8 cellular contexts compared by ENCODE assay signal in the genomic region with DNA sequence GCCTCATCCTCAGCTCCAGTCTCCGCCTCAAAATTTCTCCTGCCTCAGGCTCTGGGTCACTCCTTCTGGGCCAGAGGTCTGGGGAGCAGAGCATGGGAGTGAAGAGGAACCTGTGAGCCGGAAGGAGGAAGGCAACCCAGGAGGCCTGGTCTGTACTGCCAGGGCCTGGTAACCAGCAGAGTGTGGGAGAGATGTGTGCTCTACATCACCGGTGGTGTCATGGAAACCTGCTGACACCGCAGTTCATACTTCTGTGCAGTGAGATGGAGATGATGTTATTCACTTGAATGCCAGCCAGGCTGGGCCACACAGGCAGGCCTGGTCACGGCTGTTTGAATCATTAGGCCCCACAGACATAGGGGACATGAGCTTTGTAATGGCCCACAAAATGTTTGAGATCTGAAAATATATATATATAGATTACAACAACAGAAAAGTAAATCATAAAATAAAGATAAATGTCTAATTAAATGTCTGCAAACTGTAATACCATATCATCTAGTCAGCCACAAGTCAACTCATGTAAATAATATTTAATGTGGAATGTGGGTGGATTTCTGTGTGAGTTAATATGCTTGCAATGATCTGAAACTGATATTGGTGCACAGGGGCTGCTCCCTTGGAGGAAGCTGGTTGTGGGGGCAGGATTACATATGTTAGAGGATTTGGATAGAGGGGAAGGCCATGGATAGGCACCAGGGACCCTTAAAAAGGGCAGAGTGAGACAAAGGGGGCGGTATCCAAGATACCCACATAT.
DNase-seq lines count a peak whose midpoint lies in the region; ATAC-seq and TF ChIP-seq lines count a peak whose summit lies in the region.
"Had no signal": no experiment of that assay in that cellular context is flagged by ENCODE, and none has a peak within 500 bp of the region (broad histone marks: within the 10 kb centered on the region; RNA-seq: fewer than 3 reads in every experiment).

No MANE protein-coding gene starts in this region.

- ATAC-seq in SK-N-SH treated with all-trans-retinoic acid at 6 μM for 48 hours = peak; percentile 85
- no peak for ATAC-seq in HG02981 (IDR thresholded peaks at IDR 0.05; ENCODE audit: unreplicated experiment)

- DNase-seq in HS-5 (ENCODE audit: low read depth) = peak; percentile 74
- peak; percentile 97 for DNase-seq in iris pigment epithelial cell (ENCODE audit: low read depth)
- peak; percentile 92 for DNase-seq in stromal cell of bone marrow (ENCODE audit: low read depth)
- DNase-seq in cerebellum (ENCODE audit: low spot score) = no peak
- DNase-seq in SHP77 (lab: John Stamatoyannopoulos, UW) = no peak
- DNase-seq: kidney had no signal

TF ChIP-seq in SK-N-SH treated with all-trans-retinoic acid at 6 μM for 48 hours, 23 proteins besides CTCF, POLR2A, EP300 and RAD21:
- TF ChIP-seq PPARA (CRISPR knock-in tag; IDR thresholded peaks at IDR 0.05; ENCODE audit: borderline replicate concordance) (no peak), ISL1 (CRISPR knock-in tag; IDR thresholded peaks at IDR 0.05) (peak; percentile 41), ZNF565 (CRISPR knock-in tag; conservative IDR thresholded peaks at IDR 0.05; ENCODE audit: low read depth) (no peak), ZC3H10 (CRISPR knock-in tag; IDR thresholded peaks at IDR 0.05) (no peak), SNAI2 (CRISPR knock-in tag; IDR thresholded peaks at IDR 0.05) (0 out of 2 replicates have a peak, but pooled peaks have one; percentile 41), CSDC2 (CRISPR knock-in tag; IDR thresholded peaks at IDR 0.05) (peak; percentile 88), ZFP3 (CRISPR knock-in tag; IDR thresholded peaks at IDR 0.05) (peak; percentile 40; the same call in 1 of the 2 replicates), ZFP30 (CRISPR knock-in tag; IDR thresholded peaks at IDR 0.05) (no peak), GLIS3 (CRISPR knock-in tag; IDR thresholded peaks at IDR 0.05) (no peak)

Comparison
In these comparisons a context has a peak if more than half of its experiments do, and no peak if none do; other contexts are left out.
1. DNase-seq: peak in HS-5 (single experiment), iris pigment epithelial cell (single experiment) and stromal cell of bone marrow (single experiment); none in cerebellum (single experiment) and SHP77 (0 of 2).